1 cellular context compared by ENCODE assay signal in genomic region chr4:1667273-1667672, GRCh38.
TF ChIP-seq lines count a peak whose summit lies in the region.

No MANE protein-coding gene starts in this region.

TF ChIP-seq in H1, 55 proteins besides CTCF, POLR2A, EP300 and RAD21:
- TF ChIP-seq JUN (IDR thresholded peaks at IDR 0.05; ENCODE audit: low read depth, low read length) (no peak), SP4 (IDR thresholded peaks at IDR 0.05; ENCODE audit: low read length) (no peak), GTF2F1 (IDR thresholded peaks at IDR 0.05; ENCODE audit: borderline replicate concordance, low read depth, low read length) (no peak), SP1 (IDR thresholded peaks at IDR 0.05; ENCODE audit: low read depth, low read length) (no peak), SUZ12 (IDR thresholded peaks at IDR 0.05; ENCODE audit: low read length) (no peak), CBX8 (IDR thresholded peaks at IDR 0.05; ENCODE audit: borderline replicate concordance, low read depth, low read length) (no peak), TBP (IDR thresholded peaks at IDR 0.05; ENCODE audit: low read depth, low read length) (no peak), CTBP2 (IDR thresholded peaks at IDR 0.05; ENCODE audit: borderline replicate concordance, insufficient read depth, insufficient read length, low read length) (no peak), CHD1 (IDR thresholded peaks at IDR 0.05; ENCODE audit: low read depth, low read length) (no peak), KDM5A (IDR thresholded peaks at IDR 0.05; ENCODE audit: low read length) (no peak), SP2 (IDR thresholded peaks at IDR 0.05; ENCODE audit: low read length) (no peak), SIRT6 (IDR thresholded peaks at IDR 0.05; ENCODE audit: low read length) (no peak), BACH1 (IDR thresholded peaks at IDR 0.05; ENCODE audit: low read length) (no peak), EZH2 (IDR thresholded peaks at IDR 0.05; ENCODE audit: low read depth, low read length, severe bottlenecking) (no peak), FOSL1 (IDR thresholded peaks at IDR 0.05; ENCODE audit: insufficient read depth, low read depth, low read length) (no peak)
TF ChIP-seq in H1: peak in this region for 0.
